1 cellular context compared by ENCODE assay signal in the genomic region with DNA sequence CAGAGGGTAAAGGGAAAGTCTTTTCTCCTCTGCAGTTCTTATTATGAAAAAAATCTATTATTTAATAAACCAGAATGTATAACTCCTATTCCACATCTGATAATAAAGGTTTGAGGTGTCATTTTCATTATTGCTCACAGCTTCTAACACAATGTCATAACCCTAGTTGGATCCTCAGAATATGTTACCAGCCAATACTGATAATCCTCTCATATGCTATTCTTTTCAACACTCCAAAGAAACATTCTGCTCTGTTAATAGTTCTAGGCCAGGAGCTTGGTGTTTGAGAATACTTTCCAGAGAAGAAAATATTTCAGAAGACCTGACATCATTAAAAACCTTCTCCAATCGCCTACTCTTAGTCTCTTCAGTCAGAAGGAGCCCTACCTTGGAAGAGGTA.
TF ChIP-seq lines count a peak whose summit lies in the region.

No MANE protein-coding gene starts in this region.

TF ChIP-seq in A549, 52 proteins besides CTCF, POLR2A, EP300 and RAD21 (continued from another document):
- TF ChIP-seq E2F6 (IDR thresholded peaks at IDR 0.05; ENCODE audit: borderline replicate concordance, low read depth) (no peak), POLR2AphosphoS2 (conservative IDR thresholded peaks at IDR 0.05; ENCODE audit: low read length) (no peak)
- TF ChIP-seq, protein P1, sequence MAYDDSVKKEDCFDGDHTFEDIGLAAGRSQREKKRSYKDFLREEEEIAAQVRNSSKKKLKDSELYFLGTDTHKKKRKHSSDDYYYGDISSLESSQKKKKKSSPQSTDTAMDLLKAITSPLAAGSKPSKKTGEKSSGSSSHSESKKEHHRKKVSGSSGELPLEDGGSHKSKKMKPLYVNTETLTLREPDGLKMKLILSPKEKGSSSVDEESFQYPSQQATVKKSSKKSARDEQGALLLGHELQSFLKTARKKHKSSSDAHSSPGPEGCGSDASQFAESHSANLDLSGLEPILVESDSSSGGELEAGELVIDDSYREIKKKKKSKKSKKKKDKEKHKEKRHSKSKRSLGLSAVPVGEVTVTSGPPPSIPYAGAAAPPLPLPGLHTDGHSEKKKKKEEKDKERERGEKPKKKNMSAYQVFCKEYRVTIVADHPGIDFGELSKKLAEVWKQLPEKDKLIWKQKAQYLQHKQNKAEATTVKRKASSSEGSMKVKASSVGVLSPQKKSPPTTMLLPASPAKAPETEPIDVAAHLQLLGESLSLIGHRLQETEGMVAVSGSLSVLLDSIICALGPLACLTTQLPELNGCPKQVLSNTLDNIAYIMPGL (CRISPR knock-in tag; IDR thresholded peaks at IDR 0.05; ENCODE audit: borderline replicate concordance) = no peak
